In the genomic region with DNA sequence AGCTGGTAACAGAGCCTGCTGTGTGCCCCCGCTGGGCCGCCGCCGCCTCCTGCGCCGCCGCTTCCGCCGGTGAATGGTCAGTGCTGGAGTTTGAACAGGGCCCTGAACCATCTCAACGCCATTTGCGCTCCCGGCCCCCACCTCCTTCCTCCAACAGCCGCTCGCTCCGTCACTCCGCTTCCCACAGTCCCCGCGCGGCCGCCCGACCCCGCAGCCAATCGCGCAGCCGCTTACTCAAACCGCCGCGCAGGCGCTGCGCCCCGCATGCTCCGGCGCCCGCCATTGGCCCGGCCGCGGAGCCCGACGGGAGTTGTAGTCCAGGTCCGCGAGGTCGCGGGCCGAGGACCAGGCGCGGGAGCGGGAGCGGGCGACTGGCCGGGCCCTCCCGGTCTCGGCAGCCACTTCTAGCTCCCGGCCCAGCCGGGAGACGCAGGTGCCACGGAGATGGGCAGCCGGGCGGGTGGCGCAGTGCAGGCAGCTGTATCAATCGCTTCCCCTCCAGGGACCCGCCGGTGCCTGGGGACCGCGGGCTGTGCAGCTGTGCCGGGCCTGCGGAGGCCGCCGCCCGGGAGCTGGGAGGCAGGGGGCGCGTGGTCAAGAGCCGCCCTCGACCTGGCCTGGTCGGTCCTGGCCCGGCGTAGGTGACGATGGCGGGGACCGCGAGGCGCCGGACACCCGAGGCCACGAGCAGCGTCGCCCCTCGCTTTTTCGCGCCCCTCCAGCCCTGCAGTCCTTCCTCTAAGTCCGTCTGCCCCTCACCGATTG, we compare ENCODE assay signal across 8 cellular contexts. TPM values are rescaled to one million over a fixed set of nuclear protein-coding genes. Genes with fewer than 3 reads are reported as not detected.
DNase-seq lines count a peak whose midpoint lies in the region; ATAC-seq and TF ChIP-seq lines count a peak whose summit lies in the region.

A gene with protein sequence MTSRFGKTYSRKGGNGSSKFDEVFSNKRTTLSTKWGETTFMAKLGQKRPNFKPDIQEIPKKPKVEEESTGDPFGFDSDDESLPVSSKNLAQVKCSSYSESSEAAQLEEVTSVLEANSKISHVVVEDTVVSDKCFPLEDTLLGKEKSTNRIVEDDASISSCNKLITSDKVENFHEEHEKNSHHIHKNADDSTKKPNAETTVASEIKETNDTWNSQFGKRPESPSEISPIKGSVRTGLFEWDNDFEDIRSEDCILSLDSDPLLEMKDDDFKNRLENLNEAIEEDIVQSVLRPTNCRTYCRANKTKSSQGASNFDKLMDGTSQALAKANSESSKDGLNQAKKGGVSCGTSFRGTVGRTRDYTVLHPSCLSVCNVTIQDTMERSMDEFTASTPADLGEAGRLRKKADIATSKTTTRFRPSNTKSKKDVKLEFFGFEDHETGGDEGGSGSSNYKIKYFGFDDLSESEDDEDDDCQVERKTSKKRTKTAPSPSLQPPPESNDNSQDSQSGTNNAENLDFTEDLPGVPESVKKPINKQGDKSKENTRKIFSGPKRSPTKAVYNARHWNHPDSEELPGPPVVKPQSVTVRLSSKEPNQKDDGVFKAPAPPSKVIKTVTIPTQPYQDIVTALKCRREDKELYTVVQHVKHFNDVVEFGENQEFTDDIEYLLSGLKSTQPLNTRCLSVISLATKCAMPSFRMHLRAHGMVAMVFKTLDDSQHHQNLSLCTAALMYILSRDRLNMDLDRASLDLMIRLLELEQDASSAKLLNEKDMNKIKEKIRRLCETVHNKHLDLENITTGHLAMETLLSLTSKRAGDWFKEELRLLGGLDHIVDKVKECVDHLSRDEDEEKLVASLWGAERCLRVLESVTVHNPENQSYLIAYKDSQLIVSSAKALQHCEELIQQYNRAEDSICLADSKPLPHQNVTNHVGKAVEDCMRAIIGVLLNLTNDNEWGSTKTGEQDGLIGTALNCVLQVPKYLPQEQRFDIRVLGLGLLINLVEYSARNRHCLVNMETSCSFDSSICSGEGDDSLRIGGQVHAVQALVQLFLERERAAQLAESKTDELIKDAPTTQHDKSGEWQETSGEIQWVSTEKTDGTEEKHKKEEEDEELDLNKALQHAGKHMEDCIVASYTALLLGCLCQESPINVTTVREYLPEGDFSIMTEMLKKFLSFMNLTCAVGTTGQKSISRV (N-terminal part only) (minus strand): TSS at position 173 of the 765 bp plus-strand sequence. CDS start 3,723 bp downstream, outside the sequence.

- H3K27me3 Mint-ChIP-seq in GM23338 (ENCODE audit: insufficient read depth, low read depth, poor library complexity) (peaks cover 11% of the 10 kb centered on the region), naive B cell (peaks cover 6 to 14% (median 7%) of the 10 kb centered on the region in 3 donors)

- peaks cover 9% of the 10 kb centered on the region; the same call in 1 of the 2 replicates for H3K36me3 ChIP-seq in GM23338 (ENCODE audit: insufficient read depth)

- DNase-seq in Daoy (ENCODE audit: low read depth) = peak; percentile 93
- peak; percentile 97 for DNase-seq in GM23338 (ENCODE audit: low spot score)
- peak; percentile 97 for DNase-seq in Kasumi-1 (lab: John Stamatoyannopoulos, UW)
- DNase-seq in RPMI8226 = peak; percentile 92
- peak; percentile 86 to 92 for DNase-seq in activated T-helper 1 cell treated with anti-CD3 and anti-CD28 coated beads, Interleukin-2, amount 50 U/mL, for 16 hours (ENCODE audit: low read depth in 1 of 2, low spot score in 1 of 2)
- DNase-seq in fibroblast of gingiva (ENCODE audit: low read depth) = peak; percentile 92
- DNase-seq in naive B cell = peak; percentile 94
- DNase-seq in stimulated activated effector memory CD8-positive, alpha-beta T cell treated with anti-CD3 and anti-CD28 coated beads, Interleukin-12 subunit alpha, Interleukin-12 subunit beta, amount 100 ng/mL, for 72 hours (ENCODE audit: low spot score in 2 of 2) = peak; percentile 96 to 97

- H2AFZ ChIP-seq in GM23338 = peak within 1 kb of the TSS; percentile 80

- H3K36me3 Mint-ChIP-seq in GM23338 (ENCODE audit: low read depth) = peaks cover 17% of the 10 kb centered on the region
- peaks cover 3 to 6% of the 10 kb centered on the region in 2 donors for H3K36me3 Mint-ChIP-seq in naive B cell
- peaks cover 12% of the 10 kb centered on the region for H3K36me3 Mint-ChIP-seq in stimulated activated effector memory CD8-positive, alpha-beta T cell treated with anti-CD3 and anti-CD28 coated beads, Interleukin-12 subunit alpha, Interleukin-12 subunit beta, amount 100 ng/mL, for 72 hours

- no peaks in the 10 kb centered on the region for H3K9me2 ChIP-seq in GM23338 (ENCODE audit: insufficient read depth)

- no peaks in the 10 kb centered on the region for H3K9me3 Mint-ChIP-seq in GM23338
- no peaks in the 10 kb centered on the region for H3K9me3 Mint-ChIP-seq in naive B cell
- no peaks in the 10 kb centered on the region for H3K9me3 Mint-ChIP-seq in stimulated activated effector memory CD8-positive, alpha-beta T cell treated with anti-CD3 and anti-CD28 coated beads, Interleukin-12 subunit alpha, Interleukin-12 subunit beta, amount 100 ng/mL, for 72 hours

- H4K20me1 ChIP-seq in GM23338 (replicated peaks; ENCODE audit: insufficient read depth) = peaks cover 33% of the 10 kb centered on the region

- peaks cover 26% of the 10 kb centered on the region for H3K4me1 ChIP-seq in GM23338 (ENCODE audit: insufficient read depth)

- TF ChIP-seq CTCF in GM23338 (conservative IDR thresholded peaks at IDR 0.05; ENCODE audit: low read depth in 2 of 2) = no peak

- H3K79me2 ChIP-seq in GM23338 (replicated peaks; ENCODE audit: insufficient read depth) = peaks cover 60% of the 10 kb centered on the region

- H3K4me3 Mint-ChIP-seq in GM23338 (peak within 1 kb of the TSS; percentile 86), naive B cell (peak within 1 kb of the TSS; percentile 85 to 98 (median 92))
- peak within 1 kb of the TSS; percentile 95 for H3K4me3 Mint-ChIP-seq in stimulated activated effector memory CD8-positive, alpha-beta T cell treated with anti-CD3 and anti-CD28 coated beads, Interleukin-12 subunit alpha, Interleukin-12 subunit beta, amount 100 ng/mL, for 72 hours

- no peaks in the 10 kb centered on the region for H3K27me3 ChIP-seq in GM23338 (ENCODE audit: insufficient read depth)

- H3K4me3 ChIP-seq in GM23338 = peak within 1 kb of the TSS; percentile 96

- H3K27ac Mint-ChIP-seq in GM23338 = peak within 1 kb of the TSS; percentile 97
- H3K27ac Mint-ChIP-seq in naive B cell = peak within 1 kb of the TSS; percentile 85 to 93 (median 91)
- H3K27ac Mint-ChIP-seq in stimulated activated effector memory CD8-positive, alpha-beta T cell treated with anti-CD3 and anti-CD28 coated beads, Interleukin-12 subunit alpha, Interleukin-12 subunit beta, amount 100 ng/mL, for 72 hours = peak within 1 kb of the TSS; percentile 95

- ATAC-seq in GM23338 (peak; percentile 91), naive B cell (ENCODE audit: low read depth in 2 of 2) (peak; percentile 89 to 90)
- ATAC-seq in stimulated activated effector memory CD8-positive, alpha-beta T cell treated with anti-CD3 and anti-CD28 coated beads, Interleukin-12 subunit alpha, Interleukin-12 subunit beta, amount 100 ng/mL, for 72 hours = peak; percentile 97

- H3K4me1 Mint-ChIP-seq in GM23338 = peaks cover 31% of the 10 kb centered on the region
- peaks cover 27 to 39% (median 35%) of the 10 kb centered on the region in 3 donors for H3K4me1 Mint-ChIP-seq in naive B cell
- H3K4me1 Mint-ChIP-seq in stimulated activated effector memory CD8-positive, alpha-beta T cell treated with anti-CD3 and anti-CD28 coated beads, Interleukin-12 subunit alpha, Interleukin-12 subunit beta, amount 100 ng/mL, for 72 hours = peaks cover 65% of the 10 kb centered on the region

- peak within 1 kb of the TSS; percentile 82 for H3K27ac ChIP-seq in GM23338 (ENCODE audit: low read depth)

- peak within 1 kb of the TSS; percentile 99 for H3K4me2 ChIP-seq in GM23338

- no peaks in the 10 kb centered on the region for H3F3A ChIP-seq in GM23338 (replicated peaks; ENCODE audit: low read depth)

TF ChIP-seq in GM23338, 12 proteins besides CTCF, POLR2A, EP300 and RAD21 (continues in another document):
- peak; percentile 85 for TF ChIP-seq CREB1 (CRISPR knock-in tag; IDR thresholded peaks at IDR 0.05; ENCODE audit: low read depth)
- TF ChIP-seq POLR2AphosphoS5 (IDR thresholded peaks at IDR 0.05; ENCODE audit: low read depth) = peak; percentile 78
- no peak for TF ChIP-seq EZH2phosphoT487 (IDR thresholded peaks at IDR 0.05; ENCODE audit: unreplicated experiment)
- TF ChIP-seq, protein P1, sequence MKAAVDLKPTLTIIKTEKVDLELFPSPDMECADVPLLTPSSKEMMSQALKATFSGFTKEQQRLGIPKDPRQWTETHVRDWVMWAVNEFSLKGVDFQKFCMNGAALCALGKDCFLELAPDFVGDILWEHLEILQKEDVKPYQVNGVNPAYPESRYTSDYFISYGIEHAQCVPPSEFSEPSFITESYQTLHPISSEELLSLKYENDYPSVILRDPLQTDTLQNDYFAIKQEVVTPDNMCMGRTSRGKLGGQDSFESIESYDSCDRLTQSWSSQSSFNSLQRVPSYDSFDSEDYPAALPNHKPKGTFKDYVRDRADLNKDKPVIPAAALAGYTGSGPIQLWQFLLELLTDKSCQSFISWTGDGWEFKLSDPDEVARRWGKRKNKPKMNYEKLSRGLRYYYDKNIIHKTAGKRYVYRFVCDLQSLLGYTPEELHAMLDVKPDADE (IDR thresholded peaks at IDR 0.05) = peak; percentile 81
- TF ChIP-seq NANOG (IDR thresholded peaks at IDR 0.05; ENCODE audit: borderline replicate concordance) = no peak
- no peak for TF ChIP-seq EZH2 (IDR thresholded peaks at IDR 0.05; ENCODE audit: low read depth, unreplicated experiment)
- no peak for TF ChIP-seq JUNB (IDR thresholded peaks at IDR 0.05; ENCODE audit: unreplicated experiment)
- no peak for TF ChIP-seq ZNF114 (CRISPR knock-in tag; IDR thresholded peaks at IDR 0.05)

RNA-seq across cellular contexts. Expression of the gene that starts here (rescaled TPM):
- 26.3 and 31.1 TPM in 2 replicates for total RNA-seq in Daoy (2014; rRNA removed; shearing (Covaris generic))
- 60.8 and 67.9 TPM in 2 replicates for total RNA-seq in GM23338 (2014; rRNA removed; shearing (Covaris generic))
- polyA plus RNA-seq in GM23338 (2016; fragmentation: Nextera tagmentation; extraction: Ambion mirVana) (23.6 and 25.2 TPM in 2 replicates), naive B cell (ENCODE audit: low read depth in 6 of 6) (10 to 100 TPM; 19.7 to 40.0 (median 32.7) TPM)

Comparison
In these comparisons a context has a peak if more than half of its experiments do, and no peak if none do; other contexts are left out.
1. Peak in every context shown above with its lines: DNase-seq, ATAC-seq, H3K4me3 ChIP-seq and H3K27ac ChIP-seq.